ENCODE assay signal across 15 cellular contexts in the genomic region with DNA sequence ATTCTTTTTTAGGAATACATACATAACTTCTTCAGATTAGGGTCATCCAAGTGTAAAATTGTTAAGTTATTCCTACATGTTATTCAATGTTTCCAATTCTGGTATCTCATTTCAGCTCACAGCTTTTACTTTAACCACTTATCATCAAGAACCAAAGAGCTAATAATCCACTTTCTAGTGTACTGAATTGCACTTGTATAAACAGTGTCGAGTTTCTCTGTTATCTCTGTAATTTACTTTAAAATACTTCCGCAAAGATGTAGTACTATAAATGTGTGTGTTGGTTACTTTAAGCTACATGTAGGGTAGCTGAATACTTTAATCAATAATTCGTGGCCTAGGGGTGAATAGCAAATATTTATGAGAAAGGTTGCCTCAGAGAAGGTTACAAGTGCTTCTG.
DNase-seq lines count a peak whose midpoint lies in the region; TF ChIP-seq lines count a peak whose summit lies in the region.
"Had no signal": no experiment of that assay in that cellular context is flagged by ENCODE, and none has a peak within 500 bp of the region (broad histone marks: within the 10 kb centered on the region; RNA-seq: fewer than 3 reads in every experiment).

No MANE protein-coding gene starts in this region.

- peaks cover 15% of the 10 kb centered on the region for H3K4me1 Mint-ChIP-seq in nephron progenitor cell
- H3K4me1 Mint-ChIP-seq: B cell, IgD-negative memory B cell had no signal

- H3K27ac Mint-ChIP-seq in nephron progenitor cell = peak overlapping the region; percentile 14
- H3K27ac Mint-ChIP-seq: B cell; CD8-positive, alpha-beta T cell; IgD-negative memory B cell had no signal

- no peaks in the 10 kb centered on the region for H3K9me3 Mint-ChIP-seq in nephron progenitor cell
- H3K9me3 Mint-ChIP-seq: CD8-positive, alpha-beta T cell; IgD-negative memory B cell had no signal

- H3K27me3 Mint-ChIP-seq in nephron progenitor cell (ENCODE audit: low read depth, poor library complexity) = no peaks in the 10 kb centered on the region
- H3K27me3 Mint-ChIP-seq: B cell, IgD-negative memory B cell had no signal

- TF ChIP-seq CTCF in 22Rv1 (IDR thresholded peaks at IDR 0.05) = no peak
- TF ChIP-seq CTCF in nephron progenitor cell (IDR thresholded peaks at IDR 0.05) = no peak

- DNase-seq in NCI-H2107 treated with DMSO at 0.1 percent for 48 hours (lab: John Stamatoyannopoulos, UW; ENCODE audit: unreplicated experiment) = peak; percentile 10
- DNase-seq in NCI-H2107 (lab: John Stamatoyannopoulos, UW) = no peak
- DNase-seq in NCI-H146 (lab: John Stamatoyannopoulos, UW) = peak; percentile 53
- DNase-seq in nephron progenitor cell = no peak
- no peak for DNase-seq in amniotic stem cell (lab: John Stamatoyannopoulos, UW)
- DNase-seq in stimulated activated CD4-positive, alpha-beta T cell treated with anti-CD3 and anti-CD28 coated beads, Interleukin-2, amount 100 ng/mL, for 48 hours = no peak
- DNase-seq: CD8-positive, alpha-beta T cell; DMS 273 treated with DMSO at 0.1 percent for 48 hours; DMS79; GDM1; GM23248 had no signal

- no peaks in the 10 kb centered on the region for H3K36me3 Mint-ChIP-seq in nephron progenitor cell (ENCODE audit: low read depth)
- H3K36me3 Mint-ChIP-seq: CD8-positive, alpha-beta T cell; IgD-negative memory B cell had no signal

- H3K4me3 Mint-ChIP-seq in nephron progenitor cell = no peak overlapping the region
- H3K4me3 Mint-ChIP-seq: B cell; CD8-positive, alpha-beta T cell; IgD-negative memory B cell had no signal

- peak overlapping the region; percentile 7; the same call in 1 of the 2 replicates for H3K27ac ChIP-seq in 22Rv1
- H3K27ac ChIP-seq: BLaER1 treated with 17β-estradiol and CSF1 and Interleukin-3, amounts not matched to agents 10 nM and 100 nM; GM23248 had no signal

Comparison
In these comparisons a context has a peak if more than half of its experiments do, and no peak if none do; other contexts are left out.
1. DNase-seq: peak in NCI-H2107 treated with DMSO at 0.1 percent for 48 hours (single experiment) and NCI-H146 (single experiment); none in NCI-H2107 (single experiment), nephron progenitor cell (single experiment), amniotic stem cell (single experiment) and stimulated activated CD4-positive, alpha-beta T cell treated with anti-CD3 and anti-CD28 coated beads, Interleukin-2, amount 100 ng/mL, for 48 hours (0 of 2).